In genomic region chr2:1403565-1403964, GRCh38 we compare ENCODE assay signal across 29 cellular contexts. TPM values are rescaled to one million over a fixed set of nuclear protein-coding genes. Genes with fewer than 3 reads are reported as not detected.
DNase-seq lines count a peak whose midpoint lies in the region; ATAC-seq and TF ChIP-seq lines count a peak whose summit lies in the region.
"Had no signal": no experiment of that assay in that cellular context is flagged by ENCODE, and none has a peak within 500 bp of the region (broad histone marks: within the 10 kb centered on the region; RNA-seq: fewer than 3 reads in every experiment).

No MANE protein-coding gene starts in this region.

- no peaks in the 10 kb centered on the region for H3K27me3 Mint-ChIP-seq in stimulated activated memory B cell treated with anti-CD40 and anti-IgM and Interleukin-4, amounts not matched to agents 10 μg/mL and 1 μg/mL and 100 μg/mL, for 72 hours
- H3K27me3 Mint-ChIP-seq: CD4-positive, alpha-beta memory T cell; CD4-positive, CD25-positive, alpha-beta regulatory T cell had no signal

- H3K27ac ChIP-seq in WERI-Rb-1 (no peak overlapping the region), upper lobe of right lung (no peak overlapping the region)

- no peak overlapping the region for H3K4me3 ChIP-seq in WERI-Rb-1 (ENCODE audit: low read depth, low read length)
- H3K4me3 ChIP-seq in upper lobe of right lung: no peak overlapping the region
- H3K4me3 ChIP-seq: GM12878 had no signal

- DNase-seq in NCI-H2171 (lab: John Stamatoyannopoulos, UW) (peak; percentile 35), WERI-Rb-1 (peak; percentile 6), mesenteric fat pad (ENCODE audit: low spot score) (peak; percentile 83), upper lobe of right lung (no peak), MV-4-11 (lab: John Stamatoyannopoulos, UW) (no peak), left ventricle myocardium superior (no peak), nucleus accumbens (lab: John Stamatoyannopoulos, UW) (no peak)
- DNase-seq: 8988T; ACHN; AML-193; C1 segment of cervical spinal cord; CD4-positive, alpha-beta memory T cell; CD4-positive, CD25-positive, alpha-beta regulatory T cell; CD8-positive, alpha-beta memory T cell; COR-L47; DMS 273 treated with DMSO at 0.1 percent for 48 hours; DMS153; DMS53; DMS79; DND-41; EL; GDM1 had no signal

- no peaks in the 10 kb centered on the region for H3K36me3 ChIP-seq in WERI-Rb-1
- H3K36me3 ChIP-seq in upper lobe of right lung: no peaks in the 10 kb centered on the region

- no peak overlapping the region for H3K4me3 Mint-ChIP-seq in stimulated activated memory B cell treated with anti-CD40 and anti-IgM and Interleukin-4, amounts not matched to agents 10 μg/mL and 1 μg/mL and 100 μg/mL, for 72 hours
- H3K4me3 Mint-ChIP-seq: B cell; CD4-positive, alpha-beta memory T cell; CD4-positive, CD25-positive, alpha-beta regulatory T cell; CD8-positive, alpha-beta memory T cell had no signal

- intact Hi-C loops in upper lobe of right lung (cut with DNase I) (no loop called here), left ventricle myocardium superior (cut with micrococcal nuclease) (no loop called here)

- TF ChIP-seq CTCF in WERI-Rb-1 (IDR thresholded peaks at IDR 0.05; ENCODE audit: low read depth, low read length): no peak
- TF ChIP-seq CTCF in upper lobe of right lung (IDR thresholded peaks at IDR 0.05): no peak

- no peaks in the 10 kb centered on the region for H3K4me1 ChIP-seq in upper lobe of right lung

- ATAC-seq in upper lobe of right lung (peak; percentile 7), left ventricle myocardium superior (no peak)
- ATAC-seq in stimulated activated memory B cell treated with anti-CD40 and anti-IgM and Interleukin-4, amounts not matched to agents 10 μg/mL and 1 μg/mL and 100 μg/mL, for 72 hours: no peak
- ATAC-seq: GM12878 had no signal

- H3K27me3 ChIP-seq in WERI-Rb-1 (ENCODE audit: insufficient read depth, low read depth, severe bottlenecking) (no peaks in the 10 kb centered on the region), upper lobe of right lung (no peaks in the 10 kb centered on the region)

- H3K9me3 ChIP-seq in WERI-Rb-1 (ENCODE audit: severe bottlenecking) (no peaks in the 10 kb centered on the region), upper lobe of right lung (no peaks in the 10 kb centered on the region)

- H3K4me1 Mint-ChIP-seq in stimulated activated memory B cell treated with anti-CD40 and anti-IgM and Interleukin-4, amounts not matched to agents 10 μg/mL and 1 μg/mL and 100 μg/mL, for 72 hours: peaks cover 10% of the 10 kb centered on the region

- H3K27ac Mint-ChIP-seq in stimulated activated memory B cell treated with anti-CD40 and anti-IgM and Interleukin-4, amounts not matched to agents 10 μg/mL and 1 μg/mL and 100 μg/mL, for 72 hours: no peak overlapping the region
- H3K27ac Mint-ChIP-seq: B cell; CD14-positive monocyte; CD4-positive, alpha-beta memory T cell; CD4-positive, CD25-positive, alpha-beta regulatory T cell; CD8-positive, alpha-beta memory T cell had no signal

- no peaks in the 10 kb centered on the region for H3K36me3 Mint-ChIP-seq in stimulated activated memory B cell treated with anti-CD40 and anti-IgM and Interleukin-4, amounts not matched to agents 10 μg/mL and 1 μg/mL and 100 μg/mL, for 72 hours
- H3K36me3 Mint-ChIP-seq: CD14-positive monocyte; CD4-positive, alpha-beta memory T cell; CD4-positive, CD25-positive, alpha-beta regulatory T cell; CD8-positive, alpha-beta memory T cell had no signal

- peaks cover 18% of the 10 kb centered on the region for H3K9me3 Mint-ChIP-seq in stimulated activated memory B cell treated with anti-CD40 and anti-IgM and Interleukin-4, amounts not matched to agents 10 μg/mL and 1 μg/mL and 100 μg/mL, for 72 hours

RNA-seq across cellular contexts. Expression of gene TPO, which starts 9.7 kb away (rescaled TPM):
- total RNA-seq in mesenteric fat pad (17.5 TPM), upper lobe of right lung (not detected), left ventricle myocardium superior (10.0 TPM)
- total RNA-seq: A673; B cell; CD4-positive, alpha-beta memory T cell; CD8-positive, alpha-beta memory T cell; Daoy; G401; GM12878 had no signal

Comparison
In these comparisons a context has a peak if more than half of its experiments do, and no peak if none do; other contexts are left out.
1. DNase-seq: peak in NCI-H2171 (single experiment), WERI-Rb-1 (single experiment) and mesenteric fat pad (single experiment); none in upper lobe of right lung (single experiment), MV-4-11 (single experiment), left ventricle myocardium superior (single experiment) and nucleus accumbens (0 of 56).
2. RNA of gene TPO, which starts 9.7 kb away (total RNA-seq): 17.5 TPM in mesenteric fat pad (single experiment) and 10.0 TPM in left ventricle myocardium superior (single experiment); not detected in upper lobe of right lung (single experiment); every median in the first group is over 10 times any median in the second.